In the genomic region with DNA sequence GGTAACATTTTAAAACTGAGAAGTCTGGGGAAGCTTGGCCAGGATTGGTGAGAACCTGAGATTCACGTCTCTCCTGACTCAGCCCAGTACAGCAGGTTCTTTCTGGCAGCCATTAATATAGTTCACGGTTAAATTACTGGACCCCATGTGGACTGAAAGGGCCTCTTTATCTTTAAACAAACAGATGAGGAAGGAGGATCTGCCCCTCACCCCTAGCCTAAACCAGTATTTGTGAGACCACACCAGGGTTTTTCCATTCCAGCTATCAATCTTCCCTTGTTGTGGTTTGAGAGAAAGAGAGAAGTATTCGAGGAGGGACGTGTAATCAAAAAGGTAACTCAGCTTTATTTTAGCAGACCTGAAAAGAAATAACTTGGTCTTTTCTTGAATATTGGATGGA, we compare ENCODE assay signal across 28 cellular contexts.
A peak's percentile ranks its signal among the peaks of the same experiment; 100 is the strongest.
DNase-seq lines count a peak whose midpoint lies in the region; ATAC-seq and TF ChIP-seq lines count a peak whose summit lies in the region.
"Had no signal": no experiment of that assay in that cellular context is flagged by ENCODE, and none has a peak within 500 bp of the region (broad histone marks: within the 10 kb centered on the region; RNA-seq: fewer than 3 reads in every experiment).

No MANE protein-coding gene starts in this region.

- TF ChIP-seq CTCF in right lobe of liver (IDR thresholded peaks at IDR 0.05), result no peak

- no peaks in the 10 kb centered on the region for H3K36me3 ChIP-seq in right lobe of liver
- H3K36me3 ChIP-seq: heart left ventricle, uterus had no signal

- no peak overlapping the region for H3K4me3 ChIP-seq in right lobe of liver
- H3K4me3 ChIP-seq: dorsolateral prefrontal cortex, heart left ventricle, uterus had no signal

- WGBS in right lobe of liver (ENCODE audit: insufficient coverage, low coverage, low lambda C conversion rate, missing lambda C conversion rate), result 25% methylated on average over 4 of the region's 4 CpGs

- DNase-seq in Daoy (ENCODE audit: low read depth) (peak; percentile 51), NCI-H146 treated with DMSO at 0.1 percent for 48 hours (lab: John Stamatoyannopoulos, UW; ENCODE audit: unreplicated experiment) (peak; percentile 91), astrocyte of the hippocampus (ENCODE audit: low read depth, low spot score) (peak; percentile 8), right lobe of liver (no peak), SKM-1 (lab: John Stamatoyannopoulos, UW; ENCODE audit: unreplicated experiment) (no peak), LoVo (ENCODE audit: low spot score) (no peak), NCI-H1694 (lab: John Stamatoyannopoulos, UW) (no peak)
- DNase-seq: activated B cell treated with CpG ODN at 0.5 μM for 24 hours; activated CD4-positive, alpha-beta T cell treated with anti-CD3 and anti-CD28 coated beads, Interleukin-2, amount 50 U/mL, for 4 hours; activated CD8-positive, alpha-beta memory T cell treated with anti-CD3 and anti-CD28 coated beads, Interleukin-2, amount 50 U/mL, for 4 hours; activated naive CD8-positive, alpha-beta T cell treated with anti-CD3 and anti-CD28 coated beads for 36 hours; Calu3; dorsolateral prefrontal cortex; erythroblast; HCEC 1CT; heart left ventricle; mesendoderm; NCI-H1092 treated with DMSO at 0.1 percent for 48 hours; NCI-H526; nucleus accumbens; stimulated activated CD4-positive, alpha-beta T cell treated with anti-CD3 and anti-CD28 coated beads, Interleukin-4, amount 100 ng/mL, for 1 hour; stimulated activated naive B cell treated with anti-CD40 and anti-IgM and Interleukin-4, amounts not matched to agents 10 μg/mL and 1 μg/mL and 100 μg/mL, for 72 hours; uterus had no signal

- peak in 1 of 4 donors; percentile 12 for ATAC-seq in right lobe of liver
- ATAC-seq in HG03108 (IDR thresholded peaks at IDR 0.05; ENCODE audit: unreplicated experiment), result no peak
- ATAC-seq: activated T-helper 17 cell treated with anti-CD3 and anti-CD28 coated beads, Interleukin-2, amount 50 U/mL, for 72 hours; heart left ventricle; left lobe of liver; SK-N-SH treated with all-trans-retinoic acid at 6 μM for 48 hours; stimulated activated naive B cell treated with anti-CD40 and anti-IgM and Interleukin-4, amounts not matched to agents 10 μg/mL and 1 μg/mL and 100 μg/mL, for 72 hours had no signal

- H3K27me3 ChIP-seq in right lobe of liver, result no peaks in the 10 kb centered on the region
- H3K27me3 ChIP-seq: dorsolateral prefrontal cortex, heart left ventricle, uterus had no signal

- H3K27ac ChIP-seq in right lobe of liver, result peak overlapping the region in 2 of 3 donors; percentile 73 to 90
- H3K27ac ChIP-seq: C4-2B, dorsolateral prefrontal cortex, heart left ventricle, uterus had no signal

- intact Hi-C loops in right lobe of liver (cut with DNase I), result no loop called here

- H3K4me1 ChIP-seq in right lobe of liver, result peaks cover 0 to 50% (median 9%) of the 10 kb centered on the region in 4 donors
- H3K4me1 ChIP-seq: uterus had no signal

- TF ChIP-seq POLR2A in right lobe of liver (IDR thresholded peaks at IDR 0.05), result no peak

- no peaks in the 10 kb centered on the region for H3K9me3 ChIP-seq in right lobe of liver
- H3K9me3 ChIP-seq: heart left ventricle, uterus had no signal

Comparison
In these comparisons a context has a peak if more than half of its experiments do, and no peak if none do; other contexts are left out.
1. DNase-seq: peak in Daoy (single experiment), NCI-H146 treated with DMSO at 0.1 percent for 48 hours (single experiment) and astrocyte of the hippocampus (single experiment); none in right lobe of liver (0 of 3), SKM-1 (single experiment), LoVo (single experiment) and NCI-H1694 (single experiment).